1 cellular context compared by ENCODE assay signal in the genomic region with DNA sequence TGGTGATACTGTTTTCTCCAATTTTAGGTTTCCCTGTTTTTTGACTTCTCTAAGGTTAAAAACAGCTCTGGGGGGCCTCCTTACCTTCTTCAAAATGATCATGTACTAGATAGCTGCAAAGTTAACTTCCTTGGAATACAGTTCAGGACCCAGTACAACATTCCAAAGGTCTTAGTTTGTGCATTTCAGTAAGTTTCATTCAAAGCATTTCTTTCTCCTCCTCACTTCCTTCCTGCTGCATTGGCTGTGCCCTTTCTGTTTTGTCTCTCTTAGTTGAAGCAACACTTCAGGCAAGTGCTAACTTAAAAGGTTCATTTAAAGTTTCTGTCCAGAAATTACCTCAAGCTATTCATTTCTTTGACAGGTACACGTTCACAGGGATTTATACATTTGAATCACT.
TF ChIP-seq lines count a peak whose summit lies in the region.

No MANE protein-coding gene starts in this region.

TF ChIP-seq in SK-N-SH, 30 proteins besides CTCF, POLR2A, EP300 and RAD21 (continued from another document):
- TF ChIP-seq MXI1 (IDR thresholded peaks at IDR 0.05; ENCODE audit: low read depth, low read length) (no peak), TEAD4 (IDR thresholded peaks at IDR 0.05; ENCODE audit: borderline replicate concordance, insufficient read depth) (no peak), RFX5 (IDR thresholded peaks at IDR 0.05; ENCODE audit: low read length) (no peak), NRF1 (IDR thresholded peaks at IDR 0.05; ENCODE audit: low read depth, low read length) (no peak)
- TF ChIP-seq, protein P1, sequence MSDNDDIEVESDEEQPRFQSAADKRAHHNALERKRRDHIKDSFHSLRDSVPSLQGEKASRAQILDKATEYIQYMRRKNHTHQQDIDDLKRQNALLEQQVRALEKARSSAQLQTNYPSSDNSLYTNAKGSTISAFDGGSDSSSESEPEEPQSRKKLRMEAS (IDR thresholded peaks at IDR 0.05; ENCODE audit: low read depth) = no peak
